Comparison of ENCODE assay signal across 16 cellular contexts in the genomic region with DNA sequence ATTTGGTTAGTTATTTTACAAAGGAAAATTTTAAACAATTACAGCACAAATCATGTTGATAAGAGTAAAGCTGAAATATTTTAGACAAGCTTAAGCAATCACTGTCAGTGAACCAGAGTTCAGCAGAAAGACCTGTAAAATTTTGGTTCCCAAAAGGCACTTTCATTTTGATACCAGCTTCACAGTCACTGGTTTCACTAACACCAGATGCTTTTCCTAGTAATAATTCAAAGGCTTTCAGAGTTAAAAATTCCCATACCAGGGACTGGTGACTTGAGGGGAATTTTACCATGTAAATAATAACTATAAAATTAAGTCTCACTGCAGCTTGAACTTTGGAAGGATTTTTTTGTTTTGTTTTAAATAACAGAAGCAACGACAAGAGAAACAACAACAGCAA.
"Had no signal": no experiment of that assay in that cellular context is flagged by ENCODE, and none has a peak within 500 bp of the region (broad histone marks: within the 10 kb centered on the region; RNA-seq: fewer than 3 reads in every experiment).

No MANE protein-coding gene starts in this region.

- H3K4me3 ChIP-seq: prostate gland, right lobe of liver had no signal

- H3K9me3 ChIP-seq: prostate gland, right lobe of liver had no signal

- ATAC-seq: left ventricle myocardium superior; natural killer cell treated with Interleukin-12 subunit alpha and Interleukin-12 subunit beta and Interleukin-15 and Interleukin-18, amount 100 ng/mL, for 72 hours; right lobe of liver; stimulated activated effector memory CD8-positive, alpha-beta T cell treated with anti-CD3 and anti-CD28 coated beads, Interleukin-12 subunit alpha, Interleukin-12 subunit beta, amount 100 ng/mL, for 72 hours; T-cell had no signal

- H3K27ac ChIP-seq: prostate gland, right lobe of liver, WERI-Rb-1 had no signal

- H3K27me3 Mint-ChIP-seq: activated naive CD4-positive, alpha-beta T cell treated with anti-CD3 and anti-CD28 coated beads, Interleukin-2, amount 50 U/mL, for 24 hours; dendritic cell treated with granulocyte-macrophage colony-stimulating factor and Interleukin-4, amounts not matched to agents 40 ng/mL and 50 ng/mL, for 4 days; natural killer cell treated with Interleukin-12 subunit alpha and Interleukin-12 subunit beta and Interleukin-15 and Interleukin-18, amount 100 ng/mL, for 72 hours; T-cell had no signal

- H3K9me3 Mint-ChIP-seq: activated naive CD4-positive, alpha-beta T cell treated with anti-CD3 and anti-CD28 coated beads, Interleukin-2, amount 50 U/mL, for 24 hours; activated T-helper 2 cell treated with anti-CD3 and anti-CD28 coated beads, Interferon-gamma antibody, Interleukin-2, Interleukin-4, amounts not matched to agents 10 μg/mL and 5 μg/mL and 100 μg/mL, durations not matched to agents 14 hours and 24 hours and 36 hours; dendritic cell treated with granulocyte-macrophage colony-stimulating factor and Interleukin-4, amounts not matched to agents 40 ng/mL and 50 ng/mL, for 4 days; natural killer cell treated with Interleukin-12 subunit alpha and Interleukin-12 subunit beta and Interleukin-15 and Interleukin-18, amount 100 ng/mL, for 72 hours; stimulated activated effector memory CD8-positive, alpha-beta T cell treated with anti-CD3 and anti-CD28 coated beads, Interleukin-12 subunit alpha, Interleukin-12 subunit beta, amount 100 ng/mL, for 72 hours; T-cell had no signal

- H3K4me3 Mint-ChIP-seq: activated naive CD4-positive, alpha-beta T cell treated with anti-CD3 and anti-CD28 coated beads, Interleukin-2, amount 50 U/mL, for 24 hours; brain; T-cell had no signal

- DNase-seq: amygdala, hippocampal formation, left ventricle myocardium superior, mesenchymal stem cell, occipital lobe, right lobe of liver, T-cell, trophoblast cell, WERI-Rb-1 had no signal

- H3K27me3 ChIP-seq: right lobe of liver had no signal

- H3K27ac Mint-ChIP-seq: activated naive CD4-positive, alpha-beta T cell treated with anti-CD3 and anti-CD28 coated beads, Interleukin-2, amount 50 U/mL, for 24 hours; activated T-helper 2 cell treated with anti-CD3 and anti-CD28 coated beads, Interferon-gamma antibody, Interleukin-2, Interleukin-4, amounts not matched to agents 10 μg/mL and 5 μg/mL and 100 μg/mL, durations not matched to agents 14 hours and 24 hours and 36 hours; brain; natural killer cell treated with Interleukin-12 subunit alpha and Interleukin-12 subunit beta and Interleukin-15 and Interleukin-18, amount 100 ng/mL, for 72 hours; stimulated activated effector memory CD8-positive, alpha-beta T cell treated with anti-CD3 and anti-CD28 coated beads, Interleukin-12 subunit alpha, Interleukin-12 subunit beta, amount 100 ng/mL, for 72 hours had no signal

- H3K36me3 ChIP-seq: prostate gland, right lobe of liver, WERI-Rb-1 had no signal
